ENCODE assay signal across 2 cellular contexts in genomic region chr5:142312399-142312798, GRCh38.
A peak's percentile ranks its signal among the peaks of the same experiment; 100 is the strongest.
TF ChIP-seq lines count a peak whose summit lies in the region.

No MANE protein-coding gene starts in this region.

TF ChIP-seq in GM23338, 12 proteins besides CTCF, POLR2A, EP300 and RAD21:
- TF ChIP-seq POLR2AphosphoS5 (IDR thresholded peaks at IDR 0.05; ENCODE audit: low read depth): 0 out of 2 replicates have a peak, but pooled peaks have one; percentile 47
- TF ChIP-seq CREB1 (CRISPR knock-in tag; IDR thresholded peaks at IDR 0.05; ENCODE audit: low read depth): no peak

TF ChIP-seq in GM12878, 131 proteins besides CTCF, POLR2A, EP300 and RAD21:
- no peak for TF ChIP-seq NRF1 (conservative IDR thresholded peaks at IDR 0.05; ENCODE audit: low read depth, low read length)
- no peak for TF ChIP-seq JUND (IDR thresholded peaks at IDR 0.05; ENCODE audit: low read depth, low read length)
- TF ChIP-seq CHD2 (IDR thresholded peaks at IDR 0.05; ENCODE audit: borderline replicate concordance, low read depth, low read length): no peak
- TF ChIP-seq FOXM1 (IDR thresholded peaks at IDR 0.05; ENCODE audit: low read depth, low read length): no peak
- no peak for TF ChIP-seq CREM (IDR thresholded peaks at IDR 0.05; ENCODE audit: low read depth)
- TF ChIP-seq, protein P1, sequence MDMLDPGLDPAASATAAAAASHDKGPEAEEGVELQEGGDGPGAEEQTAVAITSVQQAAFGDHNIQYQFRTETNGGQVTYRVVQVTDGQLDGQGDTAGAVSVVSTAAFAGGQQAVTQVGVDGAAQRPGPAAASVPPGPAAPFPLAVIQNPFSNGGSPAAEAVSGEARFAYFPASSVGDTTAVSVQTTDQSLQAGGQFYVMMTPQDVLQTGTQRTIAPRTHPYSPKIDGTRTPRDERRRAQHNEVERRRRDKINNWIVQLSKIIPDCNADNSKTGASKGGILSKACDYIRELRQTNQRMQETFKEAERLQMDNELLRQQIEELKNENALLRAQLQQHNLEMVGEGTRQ (IDR thresholded peaks at IDR 0.05; ENCODE audit: borderline replicate concordance, low read depth, low read length): no peak
- no peak for TF ChIP-seq POU2F2 (IDR thresholded peaks at IDR 0.05; ENCODE audit: borderline replicate concordance, low read depth, low read length)
- no peak for TF ChIP-seq CHD4 (IDR thresholded peaks at IDR 0.05)
